Comparison of ENCODE assay signal across 23 cellular contexts in genomic region chrX:137891431-137891830, GRCh38.
"Had no signal": no experiment of that assay in that cellular context is flagged by ENCODE, and none has a peak within 500 bp of the region (broad histone marks: within the 10 kb centered on the region; RNA-seq: fewer than 3 reads in every experiment).

No MANE protein-coding gene starts in this region.

- H3K27ac ChIP-seq: colonic mucosa, coronary artery, dorsolateral prefrontal cortex, epithelial cell of prostate, esophagus muscularis mucosa, esophagus squamous epithelium, foreskin keratinocyte, gastrocnemius medialis, gastroesophageal sphincter, heart left ventricle, heart right ventricle had no signal

- H3K27me3 ChIP-seq: colonic mucosa, esophagus squamous epithelium, foreskin keratinocyte, gastrocnemius medialis, gastroesophageal sphincter, heart right ventricle had no signal

- H3K9me3 ChIP-seq: colonic mucosa, esophagus muscularis mucosa, esophagus squamous epithelium, gastrocnemius medialis, gastroesophageal sphincter, heart left ventricle, heart right ventricle had no signal

- H3K36me3 ChIP-seq: colonic mucosa, esophagus muscularis mucosa, esophagus squamous epithelium, gastrocnemius medialis, gastroesophageal sphincter, heart left ventricle, heart right ventricle had no signal

- H3K27me3 Mint-ChIP-seq: dendritic cell treated with granulocyte-macrophage colony-stimulating factor and Interleukin-4, amounts not matched to agents 40 ng/mL and 50 ng/mL, for 4 days; effector memory CD8-positive, alpha-beta T cell had no signal

- H3K4me3 Mint-ChIP-seq: dendritic cell treated with granulocyte-macrophage colony-stimulating factor and Interleukin-4, amounts not matched to agents 40 ng/mL and 50 ng/mL, for 4 days; effector memory CD8-positive, alpha-beta T cell had no signal

- H3K9me3 Mint-ChIP-seq: dendritic cell treated with granulocyte-macrophage colony-stimulating factor and Interleukin-4, amounts not matched to agents 40 ng/mL and 50 ng/mL, for 4 days had no signal

- DNase-seq: colonic mucosa; cortex of kidney; dermis blood vessel endothelial cell; dorsolateral prefrontal cortex; effector CD4-positive, alpha-beta T cell; effector CD8-positive, alpha-beta T cell; effector memory CD4-positive, alpha-beta T cell; effector memory CD8-positive, alpha-beta T cell; erythroblast; esophagus squamous epithelium; foreskin fibroblast; foreskin keratinocyte; foreskin melanocyte; gastrocnemius medialis; glutamatergic neuron; head of caudate nucleus; heart left ventricle; heart right ventricle had no signal

- H3K4me3 ChIP-seq: colonic mucosa, coronary artery, dorsolateral prefrontal cortex, esophagus muscularis mucosa, esophagus squamous epithelium, gastrocnemius medialis, gastroesophageal sphincter, heart left ventricle, heart right ventricle had no signal

- H3K27ac Mint-ChIP-seq: dendritic cell treated with granulocyte-macrophage colony-stimulating factor and Interleukin-4, amounts not matched to agents 40 ng/mL and 50 ng/mL, for 4 days; effector memory CD8-positive, alpha-beta T cell had no signal

- H3K4me1 ChIP-seq: colonic mucosa, esophagus muscularis mucosa, esophagus squamous epithelium, foreskin keratinocyte, gastrocnemius medialis, gastroesophageal sphincter, heart left ventricle, heart right ventricle had no signal
